Comparison of ENCODE assay signal across 1 cellular context in genomic region chr1:8563944-8564537, GRCh38.
TF ChIP-seq lines count a peak whose summit lies in the region.

No MANE protein-coding gene starts in this region.

TF ChIP-seq in GM23338, 12 proteins besides CTCF, POLR2A, EP300 and RAD21:
- no peak for TF ChIP-seq ZNF462 (CRISPR knock-in tag; IDR thresholded peaks at IDR 0.05)
- TF ChIP-seq POLR2AphosphoS5 (IDR thresholded peaks at IDR 0.05; ENCODE audit: low read depth) = no peak
- no peak for TF ChIP-seq ZNF331 (CRISPR knock-in tag; IDR thresholded peaks at IDR 0.05; ENCODE audit: low read depth)
- no peak for TF ChIP-seq NANOG (IDR thresholded peaks at IDR 0.05; ENCODE audit: borderline replicate concordance)
- TF ChIP-seq EZH2 (IDR thresholded peaks at IDR 0.05; ENCODE audit: low read depth, unreplicated experiment) = no peak
